In genomic region chr4:63728480-63729177, GRCh38 we compare ENCODE assay signal across 1 cellular context.
TF ChIP-seq lines count a peak whose summit lies in the region.

No MANE protein-coding gene starts in this region.

TF ChIP-seq in H1, 55 proteins besides CTCF, POLR2A, EP300 and RAD21:
- TF ChIP-seq SP1 (IDR thresholded peaks at IDR 0.05; ENCODE audit: low read depth, low read length) (no peak), TEAD4 (IDR thresholded peaks at IDR 0.05; ENCODE audit: low read depth, low read length) (peak; percentile 65)
